Comparison of ENCODE assay signal across 8 cellular contexts in genomic region chr11:25859776-25860175, GRCh38.
"Had no signal": no experiment of that assay in that cellular context is flagged by ENCODE, and none has a peak within 500 bp of the region (broad histone marks: within the 10 kb centered on the region; RNA-seq: fewer than 3 reads in every experiment).

No MANE protein-coding gene starts in this region.

- ATAC-seq: K562 had no signal

- H3K9ac ChIP-seq: GM23248 had no signal

- FAIRE-seq: H1, H54, HTR-8/SVneo, K562 had no signal

- DNase-seq: GM23248, H9, HCEC 1CT, IMR-90 had no signal

- H3K27ac ChIP-seq: GM23248 had no signal

- H3K4me3 ChIP-seq: GM23248, K562 had no signal

- H2AFZ ChIP-seq: GM23248 had no signal
